In genomic region chr1:167721617-167722151, GRCh38 we compare ENCODE assay signal across 1 cellular context.
TF ChIP-seq lines count a peak whose summit lies in the region.

Gene MPZL1, plus strand, starts transcription at chr1:167721982. Its CDS starts 170 bp downstream, at chr1:167722152.

TF ChIP-seq in K562, 482 proteins besides CTCF, POLR2A, EP300 and RAD21 (continued from another document and continues in another):
- TF ChIP-seq CREB3 (tag; conservative IDR thresholded peaks at IDR 0.05; ENCODE audit: low read depth) (0 out of 2 replicates have a peak, but pooled peaks have one; percentile 32), GABPB1 (CRISPR knock-in tag; IDR thresholded peaks at IDR 0.05) (0 out of 2 replicates have a peak, but pooled peaks have one; percentile 26), MECOM (CRISPR knock-in tag; IDR thresholded peaks at IDR 0.05) (peak; percentile 38; the same call in 1 of the 2 replicates), CXXC5 (CRISPR knock-in tag; IDR thresholded peaks at IDR 0.05) (peak; percentile 95), PREB (CRISPR knock-in tag; IDR thresholded peaks at IDR 0.05) (peak; percentile 90; the same call in 1 of the 2 replicates), TEAD1 (CRISPR knock-in tag; IDR thresholded peaks at IDR 0.05) (peak in 1 of 2 experiments; percentile 73; a peak in 1 of 4 replicates), HDAC1 (IDR thresholded peaks at IDR 0.05) (0 out of 4 replicates have a peak, but pooled peaks of 1 of the 2 experiments have one; percentile 70), CCNT2 (IDR thresholded peaks at IDR 0.05; ENCODE audit: borderline replicate concordance, extremely low read depth, insufficient read length, low read depth, low read length) (peak; percentile 69), TFAP4 (CRISPR knock-in tag; IDR thresholded peaks at IDR 0.05; ENCODE audit: borderline replicate concordance) (peak; percentile 35; the same call in 1 of the 2 replicates), ATF1 (CRISPR knock-in tag; IDR thresholded peaks at IDR 0.05) (no peak), ATF1 (tag; IDR thresholded peaks at IDR 0.05) (peak; percentile 60), HDAC2 (IDR thresholded peaks at IDR 0.05) (0 out of 2 replicates have a peak, but pooled peaks have one; percentile 7), HNRNPLL (IDR thresholded peaks at IDR 0.05; ENCODE audit: low read depth, low read length, poor library complexity, severe bottlenecking) (no peak), MAFK (IDR thresholded peaks at IDR 0.05; ENCODE audit: low read length) (no peak), SIN3B (IDR thresholded peaks at IDR 0.05; ENCODE audit: low read depth) (0 out of 2 replicates have a peak, but pooled peaks have one; percentile 8), CTBP1 (IDR thresholded peaks at IDR 0.05; ENCODE audit: borderline replicate concordance) (peak; percentile 46; the same call in 1 of the 2 replicates), ZBTB5 (IDR thresholded peaks at IDR 0.05) (no peak), SIN3A (IDR thresholded peaks at IDR 0.05; ENCODE audit: borderline replicate concordance in 2 of 2, control insufficient read depth in 1 of 2, low read depth in 2 of 2, low read length in 2 of 2) (peak; percentile 62 to 63; a peak in 1 of 4 replicates), TCF7L2 (IDR thresholded peaks at IDR 0.05; ENCODE audit: low read depth, low read length) (no peak), SUPT5H (IDR thresholded peaks at IDR 0.05) (peak; percentile 76), MITF (IDR thresholded peaks at IDR 0.05) (no peak), RCOR1 (IDR thresholded peaks at IDR 0.05; ENCODE audit: borderline replicate concordance in 1 of 2, low read depth in 2 of 2, low read length in 2 of 2) (peak in 1 of 2 experiments; percentile 39; a peak in 1 of 4 replicates), FOXK2 (conservative IDR thresholded peaks at IDR 0.05 in 1 of 2, IDR thresholded peaks at IDR 0.05 in 1 of 2; ENCODE audit: low read depth in 2 of 2) (no peak), ZNF282 (CRISPR knock-in tag; IDR thresholded peaks at IDR 0.05) (peak; percentile 59; the same call in 1 of the 2 replicates), POLR2G (IDR thresholded peaks at IDR 0.05; ENCODE audit: low read depth, low read length) (peak; percentile 81), TEAD4 (IDR thresholded peaks at IDR 0.05; ENCODE audit: low read length) (no peak), TEAD4 (CRISPR knock-in tag; IDR thresholded peaks at IDR 0.05; ENCODE audit: borderline replicate concordance) (no peak), CREB1 (IDR thresholded peaks at IDR 0.05) (peak; percentile 35; the same call in 1 of the 2 replicates), CREB1 (CRISPR knock-in tag; IDR thresholded peaks at IDR 0.05) (no peak), MAX (CRISPR knock-in tag; IDR thresholded peaks at IDR 0.05) (peak; percentile 88), HMGN3 (IDR thresholded peaks at IDR 0.05; ENCODE audit: borderline replicate concordance, extremely low read depth, insufficient read length, low read depth, low read length) (peak; percentile 71), ZFX (CRISPR knock-in tag; IDR thresholded peaks at IDR 0.05) (peak; percentile 69), LCOR (CRISPR knock-in tag; IDR thresholded peaks at IDR 0.05) (0 out of 2 replicates have a peak, but pooled peaks have one; percentile 48), CHCHD3 (CRISPR knock-in tag; IDR thresholded peaks at IDR 0.05) (peak; percentile 9; the same call in 1 of the 2 replicates), GATAD2A (IDR thresholded peaks at IDR 0.05) (peak; percentile 58; the same call in 1 of the 2 replicates), ZBTB1 (CRISPR knock-in tag; IDR thresholded peaks at IDR 0.05; ENCODE audit: borderline replicate concordance, low read depth) (peak; percentile 71), SOX6 (IDR thresholded peaks at IDR 0.05) (0 out of 2 replicates have a peak, but pooled peaks have one; percentile 7), PKNOX1 (IDR thresholded peaks at IDR 0.05) (peak; percentile 100), FOS (IDR thresholded peaks at IDR 0.05; ENCODE audit: extremely low read depth, insufficient read length) (peak; percentile 99), MCM5 (IDR thresholded peaks at IDR 0.05; ENCODE audit: low read depth) (no peak), KDM2B (CRISPR knock-in tag; IDR thresholded peaks at IDR 0.05) (peak; percentile 86; the same call in 1 of the 2 replicates), SMAD2 (IDR thresholded peaks at IDR 0.05; ENCODE audit: low read depth, low read length) (no peak), ZNF263 (CRISPR knock-in tag; IDR thresholded peaks at IDR 0.05; ENCODE audit: borderline replicate concordance) (peak; percentile 62; the same call in 1 of the 2 replicates), PHF8 (IDR thresholded peaks at IDR 0.05; ENCODE audit: borderline replicate concordance, low read length) (peak; percentile 78; the same call in 1 of the 2 replicates), ELK3 (CRISPR knock-in tag; IDR thresholded peaks at IDR 0.05) (no peak), PCBP1 (IDR thresholded peaks at IDR 0.05; ENCODE audit: low read depth, low read length, poor library complexity, severe bottlenecking) (no peak), SP2 (IDR thresholded peaks at IDR 0.05; ENCODE audit: extremely low read depth, low read depth, low read length, poor library complexity, severe bottlenecking) (peak; percentile 92), BCLAF1 (IDR thresholded peaks at IDR 0.05; ENCODE audit: borderline replicate concordance in 1 of 2, control insufficient read depth in 1 of 2, low read depth in 2 of 2, low read length in 1 of 2) (no peak), CEBPZ (IDR thresholded peaks at IDR 0.05; ENCODE audit: borderline replicate concordance, low read depth, low read length) (peak; percentile 43; the same call in 1 of the 2 replicates)
